In the genomic region with DNA sequence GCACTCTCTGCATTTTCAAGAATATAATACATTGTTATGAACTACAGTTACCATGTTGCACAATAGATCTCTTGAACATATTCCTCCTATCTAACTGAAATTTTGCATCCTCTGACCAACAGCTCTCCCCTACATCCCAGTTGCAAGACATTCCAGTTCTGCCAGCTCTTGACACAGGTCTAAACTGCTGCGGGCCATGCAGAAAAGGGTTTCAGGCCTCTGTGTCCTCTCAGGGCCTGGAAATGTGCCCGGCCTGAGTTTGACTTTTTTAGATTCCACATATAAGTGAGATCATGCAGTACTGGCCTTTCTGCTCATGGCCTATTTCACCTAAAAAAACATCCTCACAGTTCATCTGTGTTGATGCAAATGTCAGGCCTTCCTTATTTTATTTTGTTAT, we compare ENCODE assay signal across 7 cellular contexts.
"Had no signal": no experiment of that assay in that cellular context is flagged by ENCODE, and none has a peak within 500 bp of the region (broad histone marks: within the 10 kb centered on the region; RNA-seq: fewer than 3 reads in every experiment).

No MANE protein-coding gene starts in this region.

- DNase-seq: H9, HCEC 1CT, KBM-7 had no signal

- FAIRE-seq: H1, H54, HTR-8/SVneo had no signal

- H2AFZ ChIP-seq: GM23338 had no signal

- H3K4me2 ChIP-seq: GM23338 had no signal

- H3K4me3 ChIP-seq: GM23338 had no signal

- ATAC-seq: GM23338 had no signal
